31 cellular contexts compared by ENCODE assay signal in genomic region chr3:51139616-51140015, GRCh38.
"Had no signal": no experiment of that assay in that cellular context is flagged by ENCODE, and none has a peak within 500 bp of the region (broad histone marks: within the 10 kb centered on the region; RNA-seq: fewer than 3 reads in every experiment).

No MANE protein-coding gene starts in this region.

- H3K36me3 ChIP-seq: adrenal gland, cardiac muscle cell had no signal

- DNase-seq: activated B cell treated with CpG ODN at 0.5 μM for 24 hours; activated CD4-positive, alpha-beta memory T cell treated with anti-CD3 and anti-CD28 coated beads for 36 hours; activated CD4-positive, alpha-beta T cell treated with anti-CD3 and anti-CD28 coated beads for 4 hours; activated CD4-positive, alpha-beta T cell treated with anti-CD3 and anti-CD28 coated beads, Interleukin-2, amount 10 ng/mL, durations not matched to agents 24 days and 14 days; activated CD4-positive, alpha-beta T cell treated with anti-CD3 and anti-CD28 coated beads, Interleukin-2, amount 50 U/mL, for 1 hour; activated CD4-positive, alpha-beta T cell treated with anti-CD3 and anti-CD28 coated beads, Interleukin-2, amount 50 U/mL, for 4 hours; activated CD4-positive, CD25-positive, alpha-beta regulatory T cell treated with anti-CD3 and anti-CD28 coated beads, Interleukin-2, amount 50 U/mL, for 72 hours; activated CD8-positive, alpha-beta memory T cell treated with anti-CD3 and anti-CD28 coated beads, Interleukin-2, amount 50 U/mL, for 4 hours; activated CD8-positive, alpha-beta T cell treated with anti-CD3 and anti-CD28 coated beads for 36 hours; activated effector memory CD4-positive, alpha-beta T cell treated with anti-CD3 and anti-CD28 coated beads, Interleukin-2, amount 50 U/mL, for 16 hours; activated gamma-delta T cell treated with Interleukin-2 at 50 U/mL for 16 hours; activated naive CD4-positive, alpha-beta T cell; activated naive CD4-positive, alpha-beta T cell treated with anti-CD3 and anti-CD28 coated beads for 36 hours; activated naive CD4-positive, alpha-beta T cell treated with anti-CD3 and anti-CD28 coated beads, Interleukin-2, amount 50 U/mL, for 16 hours; activated naive CD8-positive, alpha-beta T cell treated with anti-CD3 and anti-CD28 coated beads for 36 hours; activated T-cell treated with anti-CD3 and anti-CD28 coated beads for 4 hours; activated T-cell treated with anti-CD3 and anti-CD28 coated beads, Interleukin-2, amount 50 U/mL, for 1 hour; activated T-cell treated with anti-CD3 and anti-CD28 coated beads, Interleukin-2, amount 50 U/mL, for 4 hours; activated T-cell treated with anti-CD3 and anti-CD28 coated beads, Interleukin-2, amount 50 U/mL, for 72 hours; adrenal gland; amniotic stem cell; aorta; caudate nucleus; cerebellar nuclear complex; T-helper 1 cell; T-helper 2 cell; T-helper 9 cell had no signal

- ATAC-seq: activated CD8-positive, alpha-beta T cell treated with anti-CD3 and anti-CD28 coated beads for 36 hours; activated naive CD4-positive, alpha-beta T cell treated with anti-CD3 and anti-CD28 coated beads, Interleukin-2, amount 50 U/mL, for 72 hours; activated T-cell treated with anti-CD3 and anti-CD28 coated beads, Interleukin-2, amount 50 U/mL, for 4 hours; activated T-cell treated with anti-CD3 and anti-CD28 coated beads, Interleukin-2, amount 50 U/mL, for 72 hours; activated T-helper 17 cell treated with anti-CD3 and anti-CD28 coated beads, Interleukin-2, amount 50 U/mL, for 72 hours had no signal

- H3K27ac ChIP-seq: adrenal gland, cardiac muscle cell, VCaP had no signal

- H3K4me1 ChIP-seq: adrenal gland had no signal

- H3K9me3 ChIP-seq: adrenal gland had no signal

- H3K4me3 ChIP-seq: adrenal gland, cardiac muscle cell had no signal

- H3K27me3 ChIP-seq: adrenal gland, cardiac muscle cell had no signal
